24 cellular contexts compared by ENCODE assay signal in genomic region chr13:40407567-40407966, GRCh38.
DNase-seq lines count a peak whose midpoint lies in the region; ATAC-seq and TF ChIP-seq lines count a peak whose summit lies in the region.
"Had no signal": no experiment of that assay in that cellular context is flagged by ENCODE, and none has a peak within 500 bp of the region (broad histone marks: within the 10 kb centered on the region; RNA-seq: fewer than 3 reads in every experiment).

No MANE protein-coding gene starts in this region.

- ATAC-seq in HG03521 (IDR thresholded peaks at IDR 0.05; ENCODE audit: unreplicated experiment) (no peak), HG03108 (IDR thresholded peaks at IDR 0.05; ENCODE audit: unreplicated experiment) (no peak)
- ATAC-seq: HepG2, Right ventricle myocardium inferior had no signal

- H3K36me3 Mint-ChIP-seq in neural crest cell (ENCODE audit: low read depth): no peaks in the 10 kb centered on the region

- TF ChIP-seq POLR2A in suprapubic skin (IDR thresholded peaks at IDR 0.05): no peak

- H3K27ac ChIP-seq in suprapubic skin: no peak overlapping the region
- H3K27ac ChIP-seq: 22Rv1, Peyer's patch, SK-N-MC had no signal

- WGBS in suprapubic skin: 98% methylated on average over 3 of the region's 3 CpGs

- no peaks in the 10 kb centered on the region for H3K27me3 Mint-ChIP-seq in neural crest cell (ENCODE audit: low read depth)
- H3K27me3 Mint-ChIP-seq: CD4-positive, CD25-positive, alpha-beta regulatory T cell had no signal

- H3K4me3 Mint-ChIP-seq in neural crest cell: no peak overlapping the region
- H3K4me3 Mint-ChIP-seq: CD4-positive, CD25-positive, alpha-beta regulatory T cell had no signal

- no peaks in the 10 kb centered on the region for H3K27me3 ChIP-seq in adipocyte (replicated peaks; ENCODE audit: control insufficient read depth, insufficient read depth, low read length)
- H3K27me3 ChIP-seq in suprapubic skin: no peaks in the 10 kb centered on the region
- H3K27me3 ChIP-seq: BE2C, Peyer's patch had no signal

- no peak for TF ChIP-seq EP300 in suprapubic skin (IDR thresholded peaks at IDR 0.05)

- H3K4me1 Mint-ChIP-seq in neural crest cell: peaks cover 19% of the 10 kb centered on the region

- TF ChIP-seq CTCF in neural crest cell (conservative IDR thresholded peaks at IDR 0.05) (no peak), suprapubic skin (IDR thresholded peaks at IDR 0.05) (no peak)

- H3K9ac ChIP-seq in adipocyte (ENCODE audit: low read length): peak overlapping the region; percentile 67
- H3K9ac ChIP-seq: GM23248 had no signal

- H3K9me3 ChIP-seq in adipocyte (ENCODE audit: control insufficient read depth, low read length): no peaks in the 10 kb centered on the region
- H3K9me3 ChIP-seq in suprapubic skin: no peaks in the 10 kb centered on the region
- H3K9me3 ChIP-seq: BE2C, Caco-2, Peyer's patch had no signal

- H3K4me3 ChIP-seq in adipocyte (ENCODE audit: low read length): no peak overlapping the region
- H3K4me3 ChIP-seq in suprapubic skin: no peak overlapping the region
- H3K4me3 ChIP-seq: GM23248, Peyer's patch, SK-N-MC had no signal

- peaks cover 2% of the 10 kb centered on the region for H3K9me3 Mint-ChIP-seq in neural crest cell

- H3K36me3 ChIP-seq in adipocyte (ENCODE audit: control insufficient read depth, insufficient read depth, low read length, severe bottlenecking): no peaks in the 10 kb centered on the region
- H3K36me3 ChIP-seq in suprapubic skin: no peaks in the 10 kb centered on the region
- H3K36me3 ChIP-seq: BE2C, Peyer's patch had no signal

- H3K27ac Mint-ChIP-seq in neural crest cell (ENCODE audit: unreplicated experiment): peak overlapping the region; percentile 23
- H3K27ac Mint-ChIP-seq: CD4-positive, CD25-positive, alpha-beta regulatory T cell had no signal

- DNase-seq in DMS53 (lab: John Stamatoyannopoulos, UW): peak; percentile 15
- no peak for DNase-seq in DMS53 treated with DMSO at 0.1 percent for 48 hours (lab: John Stamatoyannopoulos, UW; ENCODE audit: unreplicated experiment)
- DNase-seq in adipocyte (ENCODE audit: low read depth): no peak
- DNase-seq in neural crest cell (ENCODE audit: low read depth, low spot score): no peak
- no peak for DNase-seq in suprapubic skin (ENCODE audit: low spot score in 2 of 2)
- no peak for DNase-seq in NCI-H1694 (lab: John Stamatoyannopoulos, UW)
- DNase-seq: BE2C; CD4-positive, CD25-positive, alpha-beta regulatory T cell; GM23248; HCEC 1CT; KBM-7; NCI-H1048; NCI-H1436; NCI-H2029; NCI-H345; NCI-H526; Peyer's patch had no signal

- H3K4me1 ChIP-seq in adipocyte (ENCODE audit: control insufficient read depth, insufficient read depth, low read length) (peaks cover 71% of the 10 kb centered on the region), suprapubic skin (peaks cover 11% of the 10 kb centered on the region)
- H3K4me1 ChIP-seq: BE2C had no signal
